ENCODE assay signal across 1 cellular context in genomic region chr6:132333639-132334516, GRCh38.
TF ChIP-seq lines count a peak whose summit lies in the region.

No MANE protein-coding gene starts in this region.

TF ChIP-seq in GM23338, 12 proteins besides CTCF, POLR2A, EP300 and RAD21 (continued from another document):
- TF ChIP-seq REST (IDR thresholded peaks at IDR 0.05; ENCODE audit: unreplicated experiment): no peak
- no peak for TF ChIP-seq NANOG (IDR thresholded peaks at IDR 0.05; ENCODE audit: borderline replicate concordance)
- no peak for TF ChIP-seq EZH2 (IDR thresholded peaks at IDR 0.05; ENCODE audit: low read depth, unreplicated experiment)
- no peak for TF ChIP-seq ETS1 (IDR thresholded peaks at IDR 0.05)
- no peak for TF ChIP-seq CREB1 (CRISPR knock-in tag; IDR thresholded peaks at IDR 0.05; ENCODE audit: low read depth)
- TF ChIP-seq ZNF114 (CRISPR knock-in tag; IDR thresholded peaks at IDR 0.05): no peak
- no peak for TF ChIP-seq JUNB (IDR thresholded peaks at IDR 0.05; ENCODE audit: unreplicated experiment)
- TF ChIP-seq POLR2AphosphoS5 (IDR thresholded peaks at IDR 0.05; ENCODE audit: low read depth): no peak
- TF ChIP-seq ZNF331 (CRISPR knock-in tag; IDR thresholded peaks at IDR 0.05; ENCODE audit: low read depth): no peak
